1 cellular context compared by ENCODE assay signal in the genomic region with DNA sequence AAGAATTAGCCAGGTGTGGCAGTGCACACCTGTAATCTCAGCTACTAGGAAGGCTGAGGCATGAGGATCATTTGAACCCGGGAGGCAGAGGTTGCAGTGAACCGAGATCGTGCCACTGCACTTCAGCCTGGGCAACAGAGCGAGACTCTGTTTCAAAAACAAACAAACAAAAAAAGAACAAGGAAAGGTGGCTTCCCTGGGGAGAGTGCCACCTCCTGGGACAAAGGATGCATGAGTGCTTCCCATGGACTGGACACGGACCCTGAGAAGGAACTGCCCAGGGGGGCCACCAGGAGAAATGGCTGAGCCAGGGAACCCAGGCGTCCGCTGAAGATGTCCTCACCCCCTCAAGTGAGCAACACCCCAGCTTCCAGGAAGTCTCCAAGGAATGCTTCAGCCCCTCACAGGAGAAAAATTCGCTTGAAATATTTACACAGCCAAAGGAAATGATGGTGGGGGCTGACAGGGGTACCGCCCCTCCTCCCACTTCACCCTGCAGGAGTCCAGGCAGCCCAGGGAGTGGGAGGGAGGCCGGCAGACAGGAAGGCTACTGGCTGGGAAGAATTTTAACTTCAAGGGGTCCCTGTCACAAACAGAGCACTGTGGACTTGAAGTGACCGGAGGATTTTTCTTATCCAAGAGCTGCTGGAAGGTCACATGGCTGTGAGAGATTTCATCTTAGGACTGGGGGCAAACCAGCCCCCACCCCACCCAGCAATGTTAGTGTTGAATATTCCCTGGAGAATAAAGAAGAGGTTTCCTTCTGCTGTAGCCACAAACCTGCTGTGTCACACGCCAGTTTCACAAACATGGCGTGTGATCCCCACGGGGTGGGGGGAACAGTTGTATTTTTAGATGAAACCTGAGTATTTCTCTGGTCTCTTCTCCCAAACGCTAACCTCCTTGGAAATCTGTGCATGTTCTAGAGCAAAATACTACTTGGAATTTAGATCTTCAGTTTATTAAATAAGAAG.
TF ChIP-seq lines count a peak whose summit lies in the region.

No MANE protein-coding gene starts in this region.

TF ChIP-seq in endothelial cell of umbilical vein, 7 proteins besides CTCF, POLR2A, EP300 and RAD21:
- TF ChIP-seq FOS (IDR thresholded peaks at IDR 0.05; ENCODE audit: borderline replicate concordance, insufficient read depth, low read length) (no peak), MYC (IDR thresholded peaks at IDR 0.05; ENCODE audit: low read depth, low read length) (no peak), JUN (IDR thresholded peaks at IDR 0.05; ENCODE audit: borderline replicate concordance, insufficient read depth, insufficient read length, low read depth) (no peak), POLR2AphosphoS5 (IDR thresholded peaks at IDR 0.05; ENCODE audit: insufficient read depth, low read depth, low read length) (no peak), EZH2 (IDR thresholded peaks at IDR 0.05; ENCODE audit: borderline replicate concordance, low read depth, low read length, severe bottlenecking) (no peak), GATA2 (IDR thresholded peaks at IDR 0.05; ENCODE audit: insufficient read depth, insufficient read length, low read depth, low read length) (no peak)
- TF ChIP-seq, protein P1, sequence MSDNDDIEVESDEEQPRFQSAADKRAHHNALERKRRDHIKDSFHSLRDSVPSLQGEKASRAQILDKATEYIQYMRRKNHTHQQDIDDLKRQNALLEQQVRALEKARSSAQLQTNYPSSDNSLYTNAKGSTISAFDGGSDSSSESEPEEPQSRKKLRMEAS (IDR thresholded peaks at IDR 0.05; ENCODE audit: insufficient read depth, insufficient read length): no peak
